In the genomic region with DNA sequence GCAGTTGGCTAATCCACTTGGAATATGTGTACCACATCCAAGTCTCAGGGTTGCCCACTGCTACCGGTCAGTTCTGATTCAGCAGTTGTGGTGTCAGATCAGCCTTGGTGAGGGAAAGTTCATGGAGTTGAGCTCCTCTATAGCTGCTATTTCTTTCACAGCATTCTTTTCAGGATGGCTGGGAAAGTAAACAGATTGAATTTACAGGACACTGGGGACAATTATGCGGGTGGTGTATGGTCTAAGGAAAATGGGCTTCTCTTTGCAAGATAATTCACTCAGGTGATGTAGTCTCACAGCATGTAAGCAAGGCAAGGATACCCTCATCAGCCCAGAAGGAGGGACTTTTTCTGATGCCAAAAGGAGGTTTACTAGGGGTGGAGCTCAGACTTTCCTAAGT, we compare ENCODE assay signal across 35 cellular contexts.
"Had no signal": no experiment of that assay in that cellular context is flagged by ENCODE, and none has a peak within 500 bp of the region (broad histone marks: within the 10 kb centered on the region; RNA-seq: fewer than 3 reads in every experiment).

No MANE protein-coding gene starts in this region.

- H3K9me3 Mint-ChIP-seq: activated naive CD4-positive, alpha-beta T cell treated with anti-CD3 and anti-CD28 coated beads, Interleukin-2, amount 50 U/mL, for 24 hours; activated naive CD8-positive, alpha-beta T cell treated with anti-CD3 and anti-CD28 coated beads, Interleukin-2, amount 50 U/mL, for 24 hours; activated T-cell treated with anti-CD3 and anti-CD28 coated beads, Interleukin-2, amount 50 U/mL, for 24 hours; stimulated activated effector memory CD8-positive, alpha-beta T cell treated with anti-CD3 and anti-CD28 coated beads, Interleukin-12 subunit alpha, Interleukin-12 subunit beta, amount 100 ng/mL, for 72 hours; stimulated activated naive CD8-positive, alpha-beta T cell treated with anti-CD3 and anti-CD28 coated beads, Interleukin-15, Interleukin-2, amounts not matched to agents 100 ng/mL and 50 ng/mL, for 24 hours; T-helper 1 cell treated with Interleukin-12 subunit alpha and Interleukin-12 subunit beta and Interleukin-4 antibody, amounts not matched to agents 30 μg/mL and 1 μg/mL, for 36 hours had no signal

- H3K36me3 ChIP-seq: heart left ventricle, pancreas, prostate gland, sigmoid colon, thyroid gland, upper lobe of right lung had no signal

- H3K27ac Mint-ChIP-seq: activated naive CD4-positive, alpha-beta T cell treated with anti-CD3 and anti-CD28 coated beads, Interleukin-2, amount 50 U/mL, for 24 hours; activated naive CD8-positive, alpha-beta T cell treated with anti-CD3 and anti-CD28 coated beads, Interleukin-2, amount 50 U/mL, for 24 hours; activated T-cell treated with anti-CD3 and anti-CD28 coated beads, Interleukin-2, amount 50 U/mL, for 24 hours; naive thymus-derived CD4-positive, alpha-beta T cell; stimulated activated effector memory CD8-positive, alpha-beta T cell treated with anti-CD3 and anti-CD28 coated beads, Interleukin-12 subunit alpha, Interleukin-12 subunit beta, amount 100 ng/mL, for 72 hours; stimulated activated naive CD8-positive, alpha-beta T cell treated with anti-CD3 and anti-CD28 coated beads, Interleukin-15, Interleukin-2, amounts not matched to agents 100 ng/mL and 50 ng/mL, for 24 hours; T-helper 1 cell treated with Interleukin-12 subunit alpha and Interleukin-12 subunit beta and Interleukin-4 antibody, amounts not matched to agents 30 μg/mL and 1 μg/mL, for 36 hours had no signal

- H3K4me3 ChIP-seq: heart left ventricle, pancreas, prostate gland, sigmoid colon, thyroid gland, upper lobe of right lung had no signal

- H3K27me3 ChIP-seq: heart left ventricle, pancreas, sigmoid colon, thyroid gland, upper lobe of right lung had no signal

- H3K4me3 Mint-ChIP-seq: activated naive CD4-positive, alpha-beta T cell treated with anti-CD3 and anti-CD28 coated beads, Interleukin-2, amount 50 U/mL, for 24 hours; activated naive CD8-positive, alpha-beta T cell treated with anti-CD3 and anti-CD28 coated beads, Interleukin-2, amount 50 U/mL, for 24 hours; activated T-cell treated with anti-CD3 and anti-CD28 coated beads, Interleukin-2, amount 50 U/mL, for 24 hours; naive thymus-derived CD4-positive, alpha-beta T cell; neural crest cell; stimulated activated effector memory CD8-positive, alpha-beta T cell treated with anti-CD3 and anti-CD28 coated beads, Interleukin-12 subunit alpha, Interleukin-12 subunit beta, amount 100 ng/mL, for 72 hours; stimulated activated naive CD8-positive, alpha-beta T cell treated with anti-CD3 and anti-CD28 coated beads, Interleukin-15, Interleukin-2, amounts not matched to agents 100 ng/mL and 50 ng/mL, for 24 hours; T-helper 1 cell treated with Interleukin-12 subunit alpha and Interleukin-12 subunit beta and Interleukin-4 antibody, amounts not matched to agents 30 μg/mL and 1 μg/mL, for 36 hours had no signal

- H3K4me1 ChIP-seq: heart left ventricle, pancreas, prostate gland, sigmoid colon, thyroid gland, upper lobe of right lung had no signal

- H3K27ac ChIP-seq: heart left ventricle, pancreas, prostate gland, sigmoid colon, thyroid gland, upper lobe of right lung, VCaP had no signal

- H3K27me3 Mint-ChIP-seq: stimulated activated naive CD8-positive, alpha-beta T cell treated with anti-CD3 and anti-CD28 coated beads, Interleukin-15, Interleukin-2, amounts not matched to agents 100 ng/mL and 50 ng/mL, for 24 hours had no signal

- H3K36me3 Mint-ChIP-seq: stimulated activated effector memory CD8-positive, alpha-beta T cell treated with anti-CD3 and anti-CD28 coated beads, Interleukin-12 subunit alpha, Interleukin-12 subunit beta, amount 100 ng/mL, for 72 hours had no signal

- DNase-seq: activated CD4-positive, alpha-beta T cell treated with anti-CD3 and anti-CD28 coated beads for 48 hours; activated CD4-positive, alpha-beta T cell treated with anti-CD3 and anti-CD28 coated beads, Interleukin-2, amount 50 U/mL, for 48 hours; activated CD8-positive, alpha-beta memory T cell treated with anti-CD3 and anti-CD28 coated beads, Interleukin-2, amount 50 U/mL, for 48 hours; activated gamma-delta T cell; activated naive CD8-positive, alpha-beta T cell treated with anti-CD3 and anti-CD28 coated beads, Interleukin-2, amount 50 U/mL, for 24 hours; activated T-cell treated with anti-CD3 and anti-CD28 coated beads, Interleukin-2, amount 50 U/mL, for 24 hours; amygdala; caudate nucleus; cortex of kidney; foreskin fibroblast; heart left ventricle; hypothalamus; kidney; left colon; mammary epithelial cell; midbrain; naive thymus-derived CD4-positive, alpha-beta T cell; nucleus accumbens; pancreas; retina; sigmoid colon; small intestine; stimulated activated CD4-positive, alpha-beta T cell treated with anti-CD3 and anti-CD28 coated beads, Interleukin-4, amount 100 ng/mL, for 24 hours; T-helper 9 cell; thyroid gland; upper lobe of right lung had no signal

- ATAC-seq: activated CD4-positive, CD25-positive, alpha-beta regulatory T cell treated with anti-CD3 and anti-CD28 coated beads, Interleukin-2, amount 50 U/mL, for 24 hours; activated naive CD8-positive, alpha-beta T cell treated with anti-CD3 and anti-CD28 coated beads, Interleukin-2, amount 50 U/mL, for 24 hours; esophagus mucosa; heart left ventricle; left colon; naive thymus-derived CD4-positive, alpha-beta T cell; pancreas; stimulated activated effector memory CD8-positive, alpha-beta T cell treated with anti-CD3 and anti-CD28 coated beads, Interleukin-12 subunit alpha, Interleukin-12 subunit beta, amount 100 ng/mL, for 72 hours; upper lobe of right lung had no signal

- H3K9me3 ChIP-seq: pancreas, prostate gland, sigmoid colon, thyroid gland, upper lobe of right lung had no signal

- H3K4me1 Mint-ChIP-seq: stimulated activated effector memory CD8-positive, alpha-beta T cell treated with anti-CD3 and anti-CD28 coated beads, Interleukin-12 subunit alpha, Interleukin-12 subunit beta, amount 100 ng/mL, for 72 hours had no signal
